Comparison of ENCODE assay signal across 7 cellular contexts in the genomic region with DNA sequence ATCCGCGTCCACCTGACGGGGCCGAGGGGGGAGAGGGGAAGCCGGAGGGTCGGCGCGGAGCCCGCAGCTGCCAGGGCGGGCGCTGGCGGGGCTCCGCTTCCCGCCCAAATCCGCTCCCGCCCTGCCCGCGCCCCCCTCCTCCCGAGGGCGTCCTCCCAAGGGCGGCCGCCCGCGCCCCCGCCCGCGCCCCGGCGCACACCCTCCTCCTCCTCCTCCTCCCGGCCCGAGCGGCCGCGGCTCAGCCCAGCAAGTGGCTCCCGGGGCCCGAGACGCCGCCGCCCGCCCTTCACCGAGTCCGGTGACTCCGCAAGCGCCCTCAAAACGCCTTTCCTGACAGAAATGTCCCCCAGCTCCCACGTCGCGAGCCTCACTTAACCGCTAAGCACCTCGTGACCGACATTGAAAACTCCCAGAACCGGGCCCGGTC.
DNase-seq lines count a peak whose midpoint lies in the region; ATAC-seq and TF ChIP-seq lines count a peak whose summit lies in the region.

No MANE protein-coding gene starts in this region.

- peak; percentile 60 for DNase-seq in GM12865 (ENCODE audit: low read depth)
- peak; percentile 15 for DNase-seq in SW480 (ENCODE audit: low spot score)
- DNase-seq in cardiac fibroblast (ENCODE audit: low read depth in 2 of 2), result peak in 1 of 2 donors; percentile 49
- peak; percentile 53 for DNase-seq in kidney tubule cell (ENCODE audit: low spot score)
- DNase-seq in stimulated activated CD4-positive, alpha-beta T cell treated with anti-CD3 and anti-CD28 coated beads, Interleukin-1b, Interleukin-23, amount 100 ng/mL, for 24 hours (ENCODE audit: low read depth in 4 of 4, low spot score in 1 of 4), result peak; percentile 3 to 43 (median 26)
- DNase-seq in HPDE6-E6E7 (ENCODE audit: extremely low spot score), result no peak

- TF ChIP-seq CTCF in GM12865 (IDR thresholded peaks at IDR 0.05; ENCODE audit: insufficient read depth, low read depth, low read length, missing control alignments), result no peak
- no peak for TF ChIP-seq CTCF in cardiac fibroblast (IDR thresholded peaks at IDR 0.05; ENCODE audit: low read depth, low read length)

- H3K4me3 ChIP-seq in GM12865 (ENCODE audit: low read depth, low read length), result peak overlapping the region; percentile 99
- H3K4me3 ChIP-seq in cardiac fibroblast (replicated peaks in 1 of 2; ENCODE audit: low read depth in 2 of 2, low read length in 2 of 2), result peak overlapping the region; percentile 94 to 100

- peak; percentile 1 for ATAC-seq in HG02840 (IDR thresholded peaks at IDR 0.05; ENCODE audit: low FRiP score, unreplicated experiment)
